41 cellular contexts compared by ENCODE assay signal in genomic region chr19:33890569-33890968, GRCh38.
"Had no signal": no experiment of that assay in that cellular context is flagged by ENCODE, and none has a peak within 500 bp of the region (broad histone marks: within the 10 kb centered on the region; RNA-seq: fewer than 3 reads in every experiment).

No MANE protein-coding gene starts in this region.

- DNase-seq: activated effector memory CD4-positive, alpha-beta T cell treated with anti-CD3 and anti-CD28 coated beads, Interleukin-2, amount 50 U/mL, for 16 hours; activated effector memory CD4-positive, alpha-beta T cell treated with Interleukin-2 at 50 U/mL for 16 hours; activated gamma-delta T cell; activated gamma-delta T cell treated with Interleukin-2 at 50 U/mL for 16 hours; activated naive CD4-positive, alpha-beta T cell; activated naive CD4-positive, alpha-beta T cell treated with anti-CD3 and anti-CD28 coated beads for 36 hours; activated naive CD4-positive, alpha-beta T cell treated with anti-CD3 and anti-CD28 coated beads, Interleukin-2, amount 10 ng/mL, durations not matched to agents 7 days and 5 days; activated naive CD4-positive, alpha-beta T cell treated with anti-CD3 and anti-CD28 coated beads, Interleukin-2, amount 50 U/mL, for 16 hours; activated naive CD4-positive, alpha-beta T cell treated with Interleukin-2 at 50 U/mL for 16 hours; activated naive CD8-positive, alpha-beta T cell treated with anti-CD3 and anti-CD28 coated beads for 36 hours; activated naive CD8-positive, alpha-beta T cell treated with anti-CD3 and anti-CD28 coated beads, Interleukin-2, amount 10 ng/mL, durations not matched to agents 7 days and 5 days; activated naive CD8-positive, alpha-beta T cell treated with anti-CD3 and anti-CD28 coated beads, Interleukin-2, amount 50 U/mL, for 24 hours; activated T-cell treated with anti-CD3 and anti-CD28 coated beads for 4 hours; activated T-cell treated with anti-CD3 and anti-CD28 coated beads, Interleukin-2, amount 50 U/mL, for 1 hour; activated T-cell treated with anti-CD3 and anti-CD28 coated beads, Interleukin-2, amount 50 U/mL, for 24 hours; activated T-cell treated with anti-CD3 and anti-CD28 coated beads, Interleukin-2, amount 50 U/mL, for 4 hours; activated T-cell treated with anti-CD3 and anti-CD28 coated beads, Interleukin-2, amount 50 U/mL, for 48 hours; activated T-cell treated with anti-CD3 and anti-CD28 coated beads, Interleukin-2, amount 50 U/mL, for 72 hours; adrenal gland; amniotic stem cell; amygdala; anterior cingulate cortex; aorta; body of pancreas; brain microvascular endothelial cell; caudate nucleus; central memory CD4-positive, alpha-beta T cell; cerebellar nuclear complex had no signal

- H3K9me3 ChIP-seq: adrenal gland, ascending aorta, body of pancreas, breast epithelium had no signal

- H3K4me1 ChIP-seq: adrenal gland, ascending aorta, breast epithelium had no signal

- H3K27ac Mint-ChIP-seq: activated naive CD4-positive, alpha-beta T cell treated with anti-CD3 and anti-CD28 coated beads for 36 hours; activated naive CD4-positive, alpha-beta T cell treated with anti-CD3 and anti-CD28 coated beads, Interleukin-2, amount 10 ng/mL, durations not matched to agents 7 days and 5 days; activated naive CD4-positive, alpha-beta T cell treated with anti-CD3 and anti-CD28 coated beads, Interleukin-2, amount 50 U/mL, for 24 hours; activated naive CD4-positive, alpha-beta T cell treated with anti-CD3 and anti-CD28 coated beads, Interleukin-2, amount 50 U/mL, for 72 hours; activated naive CD8-positive, alpha-beta T cell; activated naive CD8-positive, alpha-beta T cell treated with anti-CD3 and anti-CD28 coated beads for 36 hours; activated naive CD8-positive, alpha-beta T cell treated with anti-CD3 and anti-CD28 coated beads, Interleukin-2, amount 10 ng/mL, durations not matched to agents 7 days and 5 days; activated naive CD8-positive, alpha-beta T cell treated with anti-CD3 and anti-CD28 coated beads, Interleukin-2, amount 50 U/mL, for 24 hours; activated T-cell treated with anti-CD3 and anti-CD28 coated beads, Interleukin-2, amount 50 U/mL, for 24 hours; activated T-cell treated with anti-CD3 and anti-CD28 coated beads, Interleukin-2, amount 50 U/mL, for 72 hours; activated T-helper 1 cell treated with anti-CD3 and anti-CD28 coated beads, Interleukin-12 subunit alpha, Interleukin-12 subunit beta, Interleukin-2, Interleukin-4 antibody, amounts not matched to agents 30 ng/mL and 10 ng/mL and 1 ng/mL, durations not matched to agents 14 hours and 24 hours and 36 hours; activated T-helper 17 cell treated with anti-CD3 and anti-CD28 coated beads, Interleukin-2, amount 50 U/mL, for 72 hours; activated T-helper 2 cell treated with anti-CD3 and anti-CD28 coated beads, Interferon-gamma antibody, Interleukin-2, Interleukin-4, amounts not matched to agents 10 μg/mL and 5 μg/mL and 100 μg/mL, durations not matched to agents 14 hours and 24 hours and 36 hours; brain had no signal

- FAIRE-seq: astrocyte, bronchial epithelial cell had no signal

- H3K36me3 ChIP-seq: adrenal gland, ascending aorta, brain microvascular endothelial cell, breast epithelium, cardiac muscle cell had no signal

- H3K4me3 ChIP-seq: adrenal gland, ascending aorta, body of pancreas, breast epithelium, cardiac muscle cell had no signal

- ATAC-seq: activated naive CD4-positive, alpha-beta T cell treated with anti-CD3 and anti-CD28 coated beads, Interleukin-2, amount 50 U/mL, for 72 hours; activated naive CD8-positive, alpha-beta T cell treated with anti-CD3 and anti-CD28 coated beads, Interleukin-2, amount 50 U/mL, for 24 hours; activated T-cell treated with anti-CD3 and anti-CD28 coated beads, Interleukin-2, amount 50 U/mL, for 4 hours; activated T-cell treated with anti-CD3 and anti-CD28 coated beads, Interleukin-2, amount 50 U/mL, for 72 hours; activated T-helper 17 cell treated with anti-CD3 and anti-CD28 coated beads, Interleukin-2, amount 50 U/mL, for 72 hours; body of pancreas had no signal

- H3K36me3 Mint-ChIP-seq: activated naive CD4-positive, alpha-beta T cell treated with anti-CD3 and anti-CD28 coated beads, Interleukin-2, amount 10 ng/mL, durations not matched to agents 7 days and 5 days; activated naive CD4-positive, alpha-beta T cell treated with anti-CD3 and anti-CD28 coated beads, Interleukin-2, amount 50 U/mL, for 24 hours; activated naive CD4-positive, alpha-beta T cell treated with anti-CD3 and anti-CD28 coated beads, Interleukin-2, amount 50 U/mL, for 72 hours; activated naive CD8-positive, alpha-beta T cell; activated naive CD8-positive, alpha-beta T cell treated with anti-CD3 and anti-CD28 coated beads for 36 hours; activated naive CD8-positive, alpha-beta T cell treated with anti-CD3 and anti-CD28 coated beads, Interleukin-2, amount 10 ng/mL, durations not matched to agents 7 days and 5 days; brain had no signal

- H3K27me3 ChIP-seq: adrenal gland, ascending aorta, body of pancreas, brain microvascular endothelial cell, breast epithelium, cardiac muscle cell had no signal

- H3K9me3 Mint-ChIP-seq: activated naive CD4-positive, alpha-beta T cell treated with anti-CD3 and anti-CD28 coated beads for 36 hours; activated naive CD4-positive, alpha-beta T cell treated with anti-CD3 and anti-CD28 coated beads, Interleukin-2, amount 10 ng/mL, durations not matched to agents 7 days and 5 days; activated naive CD4-positive, alpha-beta T cell treated with anti-CD3 and anti-CD28 coated beads, Interleukin-2, amount 50 U/mL, for 24 hours; activated naive CD4-positive, alpha-beta T cell treated with anti-CD3 and anti-CD28 coated beads, Interleukin-2, amount 50 U/mL, for 72 hours; activated naive CD8-positive, alpha-beta T cell treated with anti-CD3 and anti-CD28 coated beads for 36 hours; activated naive CD8-positive, alpha-beta T cell treated with anti-CD3 and anti-CD28 coated beads, Interleukin-2, amount 10 ng/mL, durations not matched to agents 7 days and 5 days; activated naive CD8-positive, alpha-beta T cell treated with anti-CD3 and anti-CD28 coated beads, Interleukin-2, amount 50 U/mL, for 24 hours; activated T-cell treated with anti-CD3 and anti-CD28 coated beads, Interleukin-2, amount 50 U/mL, for 24 hours; activated T-cell treated with anti-CD3 and anti-CD28 coated beads, Interleukin-2, amount 50 U/mL, for 4 hours; activated T-cell treated with anti-CD3 and anti-CD28 coated beads, Interleukin-2, amount 50 U/mL, for 72 hours; activated T-helper 1 cell treated with anti-CD3 and anti-CD28 coated beads, Interleukin-12 subunit alpha, Interleukin-12 subunit beta, Interleukin-2, Interleukin-4 antibody, amounts not matched to agents 30 ng/mL and 10 ng/mL and 1 ng/mL, durations not matched to agents 14 hours and 24 hours and 36 hours; activated T-helper 17 cell treated with anti-CD3 and anti-CD28 coated beads, Interleukin-2, amount 50 U/mL, for 72 hours; activated T-helper 2 cell treated with anti-CD3 and anti-CD28 coated beads, Interferon-gamma antibody, Interleukin-2, Interleukin-4, amounts not matched to agents 10 μg/mL and 5 μg/mL and 100 μg/mL, durations not matched to agents 14 hours and 24 hours and 36 hours; central memory CD8-positive, alpha-beta T cell had no signal

- H3K27ac ChIP-seq: adrenal gland, ascending aorta, body of pancreas, brain microvascular endothelial cell, breast epithelium, cardiac muscle cell had no signal

- H3K4me1 Mint-ChIP-seq: activated naive CD4-positive, alpha-beta T cell treated with anti-CD3 and anti-CD28 coated beads, Interleukin-2, amount 10 ng/mL, durations not matched to agents 7 days and 5 days; activated naive CD4-positive, alpha-beta T cell treated with anti-CD3 and anti-CD28 coated beads, Interleukin-2, amount 50 U/mL, for 24 hours; activated naive CD8-positive, alpha-beta T cell treated with anti-CD3 and anti-CD28 coated beads for 36 hours; activated naive CD8-positive, alpha-beta T cell treated with anti-CD3 and anti-CD28 coated beads, Interleukin-2, amount 10 ng/mL, durations not matched to agents 7 days and 5 days; activated naive CD8-positive, alpha-beta T cell treated with anti-CD3 and anti-CD28 coated beads, Interleukin-2, amount 50 U/mL, for 24 hours; activated T-helper 17 cell treated with anti-CD3 and anti-CD28 coated beads, Interleukin-2, amount 50 U/mL, for 72 hours; brain; central memory CD8-positive, alpha-beta T cell had no signal

- H3K4me3 Mint-ChIP-seq: activated naive CD4-positive, alpha-beta T cell treated with anti-CD3 and anti-CD28 coated beads for 36 hours; activated naive CD4-positive, alpha-beta T cell treated with anti-CD3 and anti-CD28 coated beads, Interleukin-2, amount 10 ng/mL, durations not matched to agents 7 days and 5 days; activated naive CD4-positive, alpha-beta T cell treated with anti-CD3 and anti-CD28 coated beads, Interleukin-2, amount 50 U/mL, for 24 hours; activated naive CD8-positive, alpha-beta T cell; activated naive CD8-positive, alpha-beta T cell treated with anti-CD3 and anti-CD28 coated beads for 36 hours; activated naive CD8-positive, alpha-beta T cell treated with anti-CD3 and anti-CD28 coated beads, Interleukin-2, amount 10 ng/mL, durations not matched to agents 7 days and 5 days; activated naive CD8-positive, alpha-beta T cell treated with anti-CD3 and anti-CD28 coated beads, Interleukin-2, amount 50 U/mL, for 24 hours; activated T-cell treated with anti-CD3 and anti-CD28 coated beads, Interleukin-2, amount 50 U/mL, for 24 hours; activated T-cell treated with anti-CD3 and anti-CD28 coated beads, Interleukin-2, amount 50 U/mL, for 4 hours; activated T-cell treated with anti-CD3 and anti-CD28 coated beads, Interleukin-2, amount 50 U/mL, for 72 hours; activated T-helper 1 cell treated with anti-CD3 and anti-CD28 coated beads, Interleukin-12 subunit alpha, Interleukin-12 subunit beta, Interleukin-2, Interleukin-4 antibody, amounts not matched to agents 30 ng/mL and 10 ng/mL and 1 ng/mL, durations not matched to agents 14 hours and 24 hours and 36 hours; activated T-helper 17 cell treated with anti-CD3 and anti-CD28 coated beads, Interleukin-2, amount 50 U/mL, for 72 hours; brain; central memory CD8-positive, alpha-beta T cell had no signal
